Comparison of ENCODE assay signal across 1 cellular context in the genomic region with DNA sequence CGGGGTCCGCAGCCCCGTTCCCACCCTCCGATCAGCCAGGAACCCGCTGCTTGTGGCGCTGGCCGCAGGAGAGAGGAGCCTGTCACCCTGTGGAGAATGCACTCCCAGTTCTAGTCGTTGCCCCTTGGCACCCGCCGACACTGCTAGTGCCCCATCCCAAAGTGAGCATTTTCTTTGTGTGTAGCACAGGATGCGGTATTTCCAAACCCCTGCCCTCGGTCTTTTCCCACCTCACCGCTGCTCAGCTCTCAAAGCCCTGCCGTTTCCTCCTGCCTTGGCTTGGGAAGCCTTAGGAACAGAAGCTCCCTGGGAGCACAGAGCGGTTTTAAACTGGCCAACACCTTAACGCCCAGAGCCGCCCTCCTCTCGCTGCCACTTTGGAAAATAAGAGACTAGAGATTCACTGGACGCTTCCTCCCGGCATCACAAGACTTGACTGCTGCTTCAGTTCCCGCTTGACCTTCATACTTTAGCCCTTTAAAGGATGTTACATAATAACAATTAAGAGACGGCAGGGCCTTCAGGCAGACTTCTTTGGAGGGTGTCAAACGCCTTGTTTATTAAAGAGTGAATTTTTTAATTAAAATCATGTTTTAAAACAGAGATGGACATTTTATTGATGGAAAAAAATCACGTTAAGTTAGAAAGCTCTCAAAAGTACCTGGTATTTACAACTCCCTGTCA.
TF ChIP-seq lines count a peak whose summit lies in the region.

No MANE protein-coding gene starts in this region.

TF ChIP-seq in HepG2, 621 proteins besides CTCF, POLR2A, EP300 and RAD21 (continued from another document):
- TF ChIP-seq ZNF607 (CRISPR knock-in tag; IDR thresholded peaks at IDR 0.05; ENCODE audit: borderline replicate concordance) (no peak), ZNF274 (CRISPR knock-in tag; IDR thresholded peaks at IDR 0.05) (0 out of 2 replicates have a peak, but pooled peaks have one; percentile 14), ZNF768 (CRISPR knock-in tag; IDR thresholded peaks at IDR 0.05) (0 out of 2 replicates have a peak, but pooled peaks have one; percentile 1), MTA1 (CRISPR knock-in tag; IDR thresholded peaks at IDR 0.05; ENCODE audit: borderline replicate concordance) (0 out of 2 replicates have a peak, but pooled peaks have one; percentile 7), TARDBP (CRISPR knock-in tag; IDR thresholded peaks at IDR 0.05) (no peak), ZNF20 (CRISPR knock-in tag; IDR thresholded peaks at IDR 0.05) (no peak), TEF (CRISPR knock-in tag; IDR thresholded peaks at IDR 0.05) (0 out of 2 replicates have a peak, but pooled peaks have one; percentile 65), ZNF230 (CRISPR knock-in tag; IDR thresholded peaks at IDR 0.05) (peak; percentile 82; the same call in 1 of the 2 replicates), HOXA9 (CRISPR knock-in tag; IDR thresholded peaks at IDR 0.05; ENCODE audit: borderline replicate concordance) (0 out of 2 replicates have a peak, but pooled peaks have one; percentile 2), FOXC1 (CRISPR knock-in tag; IDR thresholded peaks at IDR 0.05; ENCODE audit: borderline replicate concordance) (peak; percentile 44; the same call in 1 of the 2 replicates), ZMYM3 (CRISPR knock-in tag; IDR thresholded peaks at IDR 0.05) (no peak), MLLT10 (CRISPR knock-in tag; IDR thresholded peaks at IDR 0.05) (no peak), RELA (CRISPR knock-in tag; IDR thresholded peaks at IDR 0.05) (0 out of 2 replicates have a peak, but pooled peaks have one; percentile 1), ZNF30 (CRISPR knock-in tag; IDR thresholded peaks at IDR 0.05) (0 out of 2 replicates have a peak, but pooled peaks have one; percentile 30), CHD2 (IDR thresholded peaks at IDR 0.05; ENCODE audit: low read depth, low read length) (no peak), KDM3A (CRISPR knock-in tag; IDR thresholded peaks at IDR 0.05; ENCODE audit: low read depth) (no peak), ZNF598 (CRISPR knock-in tag; IDR thresholded peaks at IDR 0.05; ENCODE audit: borderline replicate concordance) (peak; percentile 47; the same call in 1 of the 2 replicates)
- TF ChIP-seq, protein P1, sequence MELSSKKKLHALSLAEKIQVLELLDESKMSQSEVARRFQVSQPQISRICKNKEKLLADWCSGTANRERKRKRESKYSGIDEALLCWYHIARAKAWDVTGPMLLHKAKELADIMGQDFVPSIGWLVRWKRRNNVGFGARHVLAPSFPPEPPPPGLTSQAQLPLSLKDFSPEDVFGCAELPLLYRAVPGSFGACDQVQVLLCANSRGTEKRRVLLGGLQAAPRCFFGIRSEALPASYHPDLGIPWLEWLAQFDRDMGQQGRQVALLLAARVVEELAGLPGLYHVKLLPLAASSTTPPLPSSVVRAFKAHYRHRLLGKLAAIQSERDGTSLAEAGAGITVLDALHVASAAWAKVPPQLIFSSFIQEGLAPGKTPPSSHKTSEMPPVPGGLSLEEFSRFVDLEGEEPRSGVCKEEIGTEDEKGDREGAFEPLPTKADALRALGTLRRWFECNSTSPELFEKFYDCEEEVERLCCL (CRISPR knock-in tag; IDR thresholded peaks at IDR 0.05; ENCODE audit: borderline replicate concordance) = peak; percentile 34; the same call in 1 of the 2 replicates
